In the genomic region with DNA sequence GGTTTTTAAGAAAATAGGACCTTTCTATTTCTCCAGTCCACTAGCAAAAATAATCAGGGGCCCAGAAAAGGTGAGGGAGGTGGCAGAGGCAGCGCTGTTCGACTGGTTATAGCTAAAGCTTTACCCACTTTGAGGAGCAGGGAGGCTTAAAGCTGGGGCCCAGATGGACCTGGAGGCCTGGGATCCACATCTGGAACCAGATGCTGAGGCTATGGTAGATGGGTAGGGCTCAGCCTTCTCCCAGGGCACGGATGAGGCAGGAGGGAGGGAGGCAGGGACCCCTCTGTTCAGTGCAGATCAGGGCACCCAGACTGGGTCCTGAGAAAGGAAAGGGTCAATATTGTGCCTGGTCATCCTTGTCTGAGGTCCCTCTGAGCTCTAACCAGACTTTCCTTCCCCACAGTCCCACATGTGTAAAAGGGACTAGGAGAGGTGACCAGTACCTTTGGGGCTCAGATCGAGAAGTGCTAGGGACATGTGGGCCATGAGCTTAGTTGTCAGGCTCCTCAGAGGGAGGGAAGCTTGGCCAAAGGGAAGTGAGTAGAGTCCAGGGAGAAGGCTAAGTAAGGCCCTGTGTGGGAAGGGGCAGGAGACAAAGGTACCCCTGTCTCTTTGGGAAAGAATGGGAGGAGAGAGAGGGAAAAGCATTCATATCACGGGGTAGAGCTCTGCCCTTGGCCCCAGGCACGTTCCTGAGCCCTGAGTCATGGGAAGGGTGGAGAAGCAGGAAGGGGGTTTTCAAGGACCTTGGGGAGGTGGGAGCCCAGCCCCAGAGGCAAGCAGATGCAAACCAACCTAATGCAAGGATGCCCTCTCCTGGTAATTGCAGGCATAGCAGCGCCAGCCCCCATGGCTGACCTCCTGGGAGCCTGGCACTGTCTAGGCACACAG, we compare ENCODE assay signal across 8 cellular contexts. TPM values are rescaled to one million over a fixed set of nuclear protein-coding genes. Genes with fewer than 3 reads are reported as not detected.
DNase-seq lines count a peak whose midpoint lies in the region; ATAC-seq and TF ChIP-seq lines count a peak whose summit lies in the region.

No MANE protein-coding gene starts in this region.

- in situ Hi-C loops in HAP-1 (cut with MboI; ENCODE audit: low sequenced_read_pairs) = loop anchor here (5.0 kb wide), 1 partner anchor 38 kb away; no protein-coding TSS in a partner anchor

- H3K4me3 ChIP-seq in AG10803 (ENCODE audit: low read length) (peak overlapping the region; percentile 57), HAP-1 (no peak overlapping the region), ectodermal cell (ENCODE audit: insufficient read depth, low read depth, low read length) (no peak overlapping the region), lung (no peak overlapping the region)

- H3K27ac ChIP-seq in ectodermal cell (ENCODE audit: insufficient read depth, low read depth, low read length, poor library complexity, severe bottlenecking) (peak overlapping the region; percentile 89), lung (ENCODE audit: low read depth in 1 of 2, low read length in 1 of 2) (peak overlapping the region; percentile 91 to 94)

- 41 to 42% methylated on average over 7 of the region's 7 CpGs for WGBS in ectodermal cell, 2 experiments
- 41 to 51% methylated on average over 7 of the region's 7 CpGs for WGBS in lung, 2 donors

- TF ChIP-seq CTCF in AG10803 (conservative IDR thresholded peaks at IDR 0.05; ENCODE audit: low read length) (peak; percentile 95), lung (IDR thresholded peaks at IDR 0.05; ENCODE audit: control extremely low read depth, extremely low read depth) (peak; percentile 98)

- H3K27me3 ChIP-seq in HAP-1 (ENCODE audit: low read depth) = no peaks in the 10 kb centered on the region
- no peaks in the 10 kb centered on the region for H3K27me3 ChIP-seq in ectodermal cell (ENCODE audit: control insufficient read depth, insufficient read depth, low read length, poor library complexity, severe bottlenecking)
- no peaks in the 10 kb centered on the region for H3K27me3 ChIP-seq in lung (ENCODE audit: control insufficient read depth, insufficient read depth)

- ATAC-seq in lung (ENCODE audit: insufficient read depth, low FRiP score) (peak; percentile 63), GM21576 (IDR thresholded peaks at IDR 0.05; ENCODE audit: unreplicated experiment) (no peak)

- H3K9me3 ChIP-seq in HAP-1 (no peaks in the 10 kb centered on the region), ectodermal cell (ENCODE audit: control insufficient read depth, low read length) (no peaks in the 10 kb centered on the region), lung (ENCODE audit: control insufficient read depth in 2 of 2, insufficient read depth in 1 of 2, low read length in 1 of 2) (no peaks in the 10 kb centered on the region)

- H3K4me1 ChIP-seq in HAP-1 (peaks cover 38% of the 10 kb centered on the region), ectodermal cell (ENCODE audit: control insufficient read depth, insufficient read depth, low read length) (peaks cover 25% of the 10 kb centered on the region), lung (ENCODE audit: control insufficient read depth in 2 of 2, insufficient read depth in 2 of 2, low read length in 2 of 2) (peaks cover 20 to 24% of the 10 kb centered on the region in 2 donors)

- DNase-seq in AG10803 (ENCODE audit: low read depth) = peak; percentile 98
- DNase-seq in HAP-1 (ENCODE audit: low spot score in 2 of 2) = peak; percentile 92 to 97
- peak; percentile 74 for DNase-seq in NCI-H510A (lab: John Stamatoyannopoulos, UW)
- DNase-seq in activated CD4-positive, alpha-beta T cell treated with anti-CD3 and anti-CD28 coated beads, Interleukin-2, amount 50 U/mL, for 48 hours = peak; percentile 88 to 93
- peak; percentile 92 for DNase-seq in lung (ENCODE audit: low spot score)
- peak in 2 of 3 donors; percentile 60 to 82 for DNase-seq in stimulated activated CD4-positive, alpha-beta T cell treated with anti-CD3 and anti-CD28 coated beads, TNF-alpha, amount 100 ng/mL, for 1 hour (ENCODE audit: low read depth in 3 of 3, low spot score in 1 of 3)

- peaks cover 45% of the 10 kb centered on the region for H3K36me3 ChIP-seq in HAP-1 (replicated peaks)
- peaks cover 19% of the 10 kb centered on the region for H3K36me3 ChIP-seq in ectodermal cell (ENCODE audit: control insufficient read depth, insufficient read depth, low read length)
- peaks cover 14 to 26% of the 10 kb centered on the region in 2 donors for H3K36me3 ChIP-seq in lung (ENCODE audit: control insufficient read depth in 2 of 2, insufficient read depth in 2 of 2, low read length in 2 of 2)

RNA-seq across cellular contexts. Expression of a gene that starts 15.4 kb away (rescaled TPM):
- polyA plus RNA-seq in ectodermal cell (2013, experiment 1 of 4) = 35.3 TPM
- polyA plus RNA-seq in ectodermal cell (2013, experiment 2 of 4) = 35.9 TPM
- polyA plus RNA-seq in ectodermal cell (2013, experiment 3 of 4) = 25.6 TPM
- 30.8 TPM for polyA plus RNA-seq in ectodermal cell (2013, experiment 4 of 4)
- 100 to 1,000 TPM; 182 to 547 TPM for total RNA-seq in lung
- 100 to 1,000 TPM; 163 to 205 TPM for polyA plus RNA-seq in lung

RNA-seq across cellular contexts. Expression of a gene that starts 23.5 kb away (rescaled TPM):
- 2.6 TPM for polyA plus RNA-seq in ectodermal cell (2013, experiment 1 of 4)
- 2.7 TPM for polyA plus RNA-seq in ectodermal cell (2013, experiment 2 of 4)
- 2.5 TPM for polyA plus RNA-seq in ectodermal cell (2013, experiment 3 of 4)
- 3.3 TPM for polyA plus RNA-seq in ectodermal cell (2013, experiment 4 of 4)
- 10 to 100 TPM; 22.7 to 46.9 TPM for total RNA-seq in lung
- polyA plus RNA-seq in lung = 10 to 100 TPM; 26.9 to 54.9 TPM

RNA-seq across cellular contexts. Expression of a gene that starts 47.7 kb away (rescaled TPM):
- 85.4 TPM for polyA plus RNA-seq in ectodermal cell (2013, experiment 1 of 4)
- polyA plus RNA-seq in ectodermal cell (2013, experiment 2 of 4) = 98.5 TPM
- 84.4 TPM for polyA plus RNA-seq in ectodermal cell (2013, experiment 3 of 4)
- 88.8 TPM for polyA plus RNA-seq in ectodermal cell (2013, experiment 4 of 4)
- 1 to 10 TPM; 1.1 to 8.1 TPM for total RNA-seq in lung
- under 1 TPM; 0.26 to 1.00 TPM for polyA plus RNA-seq in lung
